ENCODE assay signal across 14 cellular contexts in the genomic region with DNA sequence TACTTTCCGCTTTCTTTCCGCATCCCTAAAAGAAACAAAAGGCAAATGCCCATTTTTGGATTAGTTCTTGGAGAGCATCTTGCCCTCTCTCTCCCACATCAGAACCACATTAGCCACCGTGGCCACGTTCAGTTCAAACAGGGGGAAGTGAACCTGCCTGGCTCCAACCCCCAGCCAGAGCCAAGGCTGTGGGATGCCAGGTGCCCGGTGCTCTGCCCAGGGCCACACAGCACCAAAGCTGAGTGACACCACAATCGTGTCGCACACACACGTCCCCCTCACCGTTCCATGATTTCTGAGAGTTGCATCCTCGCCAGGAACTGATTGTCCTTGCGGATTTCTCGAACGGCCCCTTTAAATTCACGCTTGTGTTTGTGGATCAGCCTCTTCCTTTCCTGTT. TPM values are rescaled to one million over a fixed set of nuclear protein-coding genes. Genes with fewer than 3 reads are reported as not detected.
DNase-seq lines count a peak whose midpoint lies in the region; ATAC-seq, FAIRE-seq and TF ChIP-seq lines count a peak whose summit lies in the region.
"Had no signal": no experiment of that assay in that cellular context is flagged by ENCODE, and none has a peak within 500 bp of the region (broad histone marks: within the 10 kb centered on the region; RNA-seq: fewer than 3 reads in every experiment).

No MANE protein-coding gene starts in this region.

- 92% methylated on average over 14 of the region's 14 CpGs for WGBS in pancreas, 2 donors

- FAIRE-seq in pancreas (lab: Jason Lieb, UNC) = no peak
- FAIRE-seq: G401.6, H54 had no signal

- H3K9me3 ChIP-seq in CD4-positive, alpha-beta memory T cell (ENCODE audit: control insufficient read depth in 1 of 2, low read length in 2 of 2) = no peaks in the 10 kb centered on the region
- no peaks in the 10 kb centered on the region for H3K9me3 ChIP-seq in pancreas
- no peaks in the 10 kb centered on the region for H3K9me3 ChIP-seq in OCI-LY7 (ENCODE audit: low read length)

- peaks cover 20 to 62% of the 10 kb centered on the region in 2 donors for H3K36me3 Mint-ChIP-seq in CD4-positive, alpha-beta memory T cell
- no peaks in the 10 kb centered on the region for H3K36me3 Mint-ChIP-seq in IgD-negative memory B cell
- H3K36me3 Mint-ChIP-seq in activated naive CD8-positive, alpha-beta T cell treated with anti-CD3 and anti-CD28 coated beads, Interleukin-2, amount 10 ng/mL, durations not matched to agents 7 days and 5 days = peaks cover 17% of the 10 kb centered on the region

- ATAC-seq in activated naive CD8-positive, alpha-beta T cell treated with anti-CD3 and anti-CD28 coated beads, Interleukin-2, amount 10 ng/mL, durations not matched to agents 7 days and 5 days (ENCODE audit: low read depth) = no peak
- no peak for ATAC-seq in pancreas
- ATAC-seq in HG02852 (IDR thresholded peaks at IDR 0.05; ENCODE audit: unreplicated experiment) = no peak
- ATAC-seq in HG02642 (IDR thresholded peaks at IDR 0.05; ENCODE audit: poor library complexity, unreplicated experiment) = no peak
- ATAC-seq: foreskin keratinocyte had no signal

- CTCF ChIA-PET in CD4-positive, alpha-beta memory T cell (lab: Charles Lee; ENCODE audit: partially characterized antibody) = no interaction called here
- CTCF ChIA-PET in OCI-LY7 (lab: Charles Lee; ENCODE audit: unreplicated experiment) = no interaction called here

- POLR2A ChIA-PET in CD4-positive, alpha-beta memory T cell (lab: Charles Lee; ENCODE audit: partially characterized antibody) = interaction anchor here (5.4 kb wide), 1 partner anchor 22 kb away, joined by 82 read pairs; the partner anchor contains the start of genes GRK4 and NOP14
- POLR2A ChIA-PET in activated naive CD8-positive, alpha-beta T cell treated with anti-CD3 and anti-CD28 coated beads, Interleukin-2, amount 10 ng/mL, durations not matched to agents 7 days and 5 days (lab: Charles Lee) = no interaction called here
- POLR2A ChIA-PET in OCI-LY7 (lab: Charles Lee) = no interaction called here

- peak overlapping the region in 4 of 7 donors; percentile 42 to 68 (median 54) for H3K27ac Mint-ChIP-seq in CD4-positive, alpha-beta memory T cell
- H3K27ac Mint-ChIP-seq in IgD-negative memory B cell = peak overlapping the region in 1 of 3 donors; percentile 87
- peak overlapping the region; percentile 58 for H3K27ac Mint-ChIP-seq in activated naive CD8-positive, alpha-beta T cell treated with anti-CD3 and anti-CD28 coated beads, Interleukin-2, amount 10 ng/mL, durations not matched to agents 7 days and 5 days

- DNase-seq in CD4-positive, alpha-beta memory T cell = no peak
- no peak for DNase-seq in activated naive CD8-positive, alpha-beta T cell treated with anti-CD3 and anti-CD28 coated beads, Interleukin-2, amount 10 ng/mL, durations not matched to agents 7 days and 5 days
- peak in 5 of 6 donors; percentile 3 to 26 (median 15) for DNase-seq in pancreas
- DNase-seq in OCI-LY7 (ENCODE audit: low spot score) = no peak
- DNase-seq: activated CD4-positive, alpha-beta T cell treated with anti-CD3 and anti-CD28 coated beads for 1 hour; anterior cingulate cortex; foreskin keratinocyte; stimulated activated CD4-positive, alpha-beta T cell treated with anti-CD3 and anti-CD28 coated beads, Interleukin-2, amount 100 ng/mL, for 48 hours; stimulated activated naive CD4-positive, alpha-beta T cell had no signal

- BruUV-seq in OCI-LY7 (replicated peaks; lab: Mats Ljungman, UMichigan) = no TSS peak

- no peak overlapping the region for H3K27ac ChIP-seq in CD4-positive, alpha-beta memory T cell (ENCODE audit: low read depth, low read length)
- H3K27ac ChIP-seq in pancreas (no peak overlapping the region), OCI-LY7 (ENCODE audit: low read depth, low read length, poor library complexity, severe bottlenecking) (no peak overlapping the region)
- H3K27ac ChIP-seq: foreskin keratinocyte had no signal

- no peaks in the 10 kb centered on the region for H3K9me3 Mint-ChIP-seq in CD4-positive, alpha-beta memory T cell
- no peaks in the 10 kb centered on the region for H3K9me3 Mint-ChIP-seq in IgD-negative memory B cell
- no peaks in the 10 kb centered on the region for H3K9me3 Mint-ChIP-seq in activated naive CD8-positive, alpha-beta T cell treated with anti-CD3 and anti-CD28 coated beads, Interleukin-2, amount 10 ng/mL, durations not matched to agents 7 days and 5 days

- H4K20me1 ChIP-seq in OCI-LY7 (ENCODE audit: insufficient read depth, low read length) = no peaks in the 10 kb centered on the region

- H3K4me3 Mint-ChIP-seq in CD4-positive, alpha-beta memory T cell = peak overlapping the region in 3 of 8 donors; percentile 9 to 25 (median 13)
- peak overlapping the region in 3 of 4 donors; percentile 29 to 60 (median 34) for H3K4me3 Mint-ChIP-seq in IgD-negative memory B cell
- H3K4me3 Mint-ChIP-seq in activated naive CD8-positive, alpha-beta T cell treated with anti-CD3 and anti-CD28 coated beads, Interleukin-2, amount 10 ng/mL, durations not matched to agents 7 days and 5 days = no peak overlapping the region

- H3K36me3 ChIP-seq in CD4-positive, alpha-beta memory T cell (ENCODE audit: insufficient read depth, low read length) = peaks cover 52% of the 10 kb centered on the region
- H3K36me3 ChIP-seq in pancreas = peaks cover 0 to 44% (median 19%) of the 10 kb centered on the region in 3 donors
- peaks cover 78% of the 10 kb centered on the region for H3K36me3 ChIP-seq in OCI-LY7 (ENCODE audit: insufficient read depth, low read length)

- no peaks in the 10 kb centered on the region for H3K27me3 ChIP-seq in CD4-positive, alpha-beta memory T cell (ENCODE audit: insufficient read depth, low read length)
- H3K27me3 ChIP-seq in pancreas = no peaks in the 10 kb centered on the region
- H3K27me3 ChIP-seq: foreskin keratinocyte had no signal

- H2AFZ ChIP-seq in OCI-LY7 (ENCODE audit: low read length) = no peak overlapping the region

- no peak overlapping the region for H3K4me2 ChIP-seq in OCI-LY7 (ENCODE audit: low read length)

- H3K9me2 ChIP-seq in OCI-LY7 (ENCODE audit: insufficient read depth, low read length) = no peaks in the 10 kb centered on the region

- intact Hi-C loops in CD4-positive, alpha-beta memory T cell (cut with micrococcal nuclease) = loop anchor here (10.0 kb wide), 1 partner anchor 404 kb away; the partner anchor contains the start of gene FAM193A
- intact Hi-C loops in pancreas (cut with DNase I) (loop anchor here in 2 of 3 donors (10.0 kb wide), 1 partner anchor 174 kb away; no protein-coding TSS in a partner anchor), OCI-LY7 (cut with micrococcal nuclease; ENCODE audit: unreplicated experiment) (loop anchor here (10.0 kb wide), 1 partner anchor 474 kb away; the partner anchor contains the start of gene RNF4)

- no peak overlapping the region for H3K4me3 ChIP-seq in CD4-positive, alpha-beta memory T cell (ENCODE audit: low read length in 2 of 2)
- H3K4me3 ChIP-seq in pancreas (no peak overlapping the region), OCI-LY7 (ENCODE audit: low read depth, low read length, poor library complexity, severe bottlenecking) (no peak overlapping the region)

- no peaks in the 10 kb centered on the region for H3K79me2 ChIP-seq in OCI-LY7 (ENCODE audit: insufficient read depth, low read depth, low read length)

- H3K27me3 Mint-ChIP-seq in CD4-positive, alpha-beta memory T cell = no peaks in the 10 kb centered on the region
- no peaks in the 10 kb centered on the region for H3K27me3 Mint-ChIP-seq in IgD-negative memory B cell
- no peaks in the 10 kb centered on the region for H3K27me3 Mint-ChIP-seq in activated naive CD8-positive, alpha-beta T cell treated with anti-CD3 and anti-CD28 coated beads, Interleukin-2, amount 10 ng/mL, durations not matched to agents 7 days and 5 days

- TF ChIP-seq CTCF in pancreas (IDR thresholded peaks at IDR 0.05) (no peak), OCI-LY7 (conservative IDR thresholded peaks at IDR 0.05; ENCODE audit: low read length) (no peak)

- peaks cover 28% of the 10 kb centered on the region for H3K4me1 ChIP-seq in CD4-positive, alpha-beta memory T cell (ENCODE audit: insufficient read depth, low read length)
- peaks cover 0 to 8% (median 3%) of the 10 kb centered on the region in 3 donors for H3K4me1 ChIP-seq in pancreas
- peaks cover 27% of the 10 kb centered on the region for H3K4me1 ChIP-seq in OCI-LY7 (ENCODE audit: insufficient read depth, low read length, poor library complexity, severe bottlenecking)

- peaks cover 27 to 49% (median 37%) of the 10 kb centered on the region in 4 donors for H3K4me1 Mint-ChIP-seq in CD4-positive, alpha-beta memory T cell
- H3K4me1 Mint-ChIP-seq in IgD-negative memory B cell = peaks cover 22 to 26% (median 23%) of the 10 kb centered on the region in 3 donors
- peaks cover 29% of the 10 kb centered on the region for H3K4me1 Mint-ChIP-seq in activated naive CD8-positive, alpha-beta T cell treated with anti-CD3 and anti-CD28 coated beads, Interleukin-2, amount 10 ng/mL, durations not matched to agents 7 days and 5 days

RNA-seq across cellular contexts. Expression of gene NOP14, which starts 24.3 kb away (rescaled TPM):
- 10 to 100 TPM; 41.3 to 41.4 TPM for total RNA-seq in CD4-positive, alpha-beta memory T cell
- polyA plus RNA-seq in CD4-positive, alpha-beta memory T cell = 10 to 100 TPM in 1 of 2 donors, 1 to 10 TPM in 1; 2.6 to 35.5 TPM
- polyA plus RNA-seq in IgD-negative memory B cell = 18.9 TPM
- 10 to 100 TPM; 36.8 to 40.3 TPM for total RNA-seq in activated naive CD8-positive, alpha-beta T cell treated with anti-CD3 and anti-CD28 coated beads, Interleukin-2, amount 10 ng/mL, durations not matched to agents 7 days and 5 days
- 10 to 100 TPM; 15.2 to 31.0 (median 19.1) TPM for total RNA-seq in pancreas
- polyA plus RNA-seq in pancreas = 10 to 100 TPM; 11.1 to 15.9 TPM
- total RNA-seq in OCI-LY7 (2014; rRNA removed; shearing (Covaris generic)) = 31.7 and 35.9 TPM in 2 replicates
- total RNA-seq in OCI-LY7 (2022) = 56.7 and 66.2 TPM in 2 replicates

RNA-seq across cellular contexts. Expression of gene GRK4, which starts 24.5 kb away (rescaled TPM):
- 1 to 10 TPM; 2.8 to 3.2 TPM for total RNA-seq in CD4-positive, alpha-beta memory T cell
- polyA plus RNA-seq in CD4-positive, alpha-beta memory T cell = 1 to 10 TPM in 1 of 2 donors, under 1 TPM in 1; 0.55 to 1.9 TPM
- polyA plus RNA-seq in IgD-negative memory B cell (0.99 TPM), pancreas (1 to 10 TPM; 7.5 to 9.7 TPM)
- 1 to 10 TPM; 2.4 to 3.4 TPM for total RNA-seq in activated naive CD8-positive, alpha-beta T cell treated with anti-CD3 and anti-CD28 coated beads, Interleukin-2, amount 10 ng/mL, durations not matched to agents 7 days and 5 days
- total RNA-seq in pancreas (1 to 10 TPM; 4.6 to 6.3 (median 5.3) TPM), OCI-LY7 (2022) (8.9 and 9.1 TPM in 2 replicates)
- 5.3 and 6.5 TPM in 2 replicates for total RNA-seq in OCI-LY7 (2014; rRNA removed; shearing (Covaris generic))

Comparison
In these comparisons a context has a peak if more than half of its experiments do, and no peak if none do; other contexts are left out.
1. DNase-seq: peak in pancreas (5 of 6); none in CD4-positive, alpha-beta memory T cell (0 of 5), activated naive CD8-positive, alpha-beta T cell treated with anti-CD3 and anti-CD28 coated beads, Interleukin-2, amount 10 ng/mL, durations not matched to agents 7 days and 5 days (single experiment) and OCI-LY7 (single experiment).